Comparison of ENCODE assay signal across 11 cellular contexts in genomic region chr19:2575734-2576481, GRCh38.
DNase-seq lines count a peak whose midpoint lies in the region; ATAC-seq, FAIRE-seq and TF ChIP-seq lines count a peak whose summit lies in the region.
"Had no signal": no experiment of that assay in that cellular context is flagged by ENCODE, and none has a peak within 500 bp of the region (broad histone marks: within the 10 kb centered on the region; RNA-seq: fewer than 3 reads in every experiment).

No MANE protein-coding gene starts in this region.

- H3K4me3 Mint-ChIP-seq in CD14-positive monocyte: no peak overlapping the region

- ATAC-seq in right cardiac atrium (peak; percentile 77 to 79), GM18867 (IDR thresholded peaks at IDR 0.05; ENCODE audit: unreplicated experiment) (no peak)

- peak overlapping the region in 1 of 7 donors; percentile 21 for H3K27ac Mint-ChIP-seq in CD14-positive monocyte

- peaks cover 0 to 3% of the 10 kb centered on the region in 2 donors for H3K36me3 Mint-ChIP-seq in CD14-positive monocyte

- H3K9me3 Mint-ChIP-seq in CD14-positive monocyte: peaks cover 0 to 11% (median 5%) of the 10 kb centered on the region in 7 donors

- DNase-seq in GM12891 (ENCODE audit: insufficient read length, low spot score) (no peak), adrenal gland (peak in 6 of 7 donors; percentile 44 to 81 (median 54)), right cardiac atrium (peak; percentile 93 to 96 (median 95)), spleen (peak; percentile 57), HPDE6-E6E7 (ENCODE audit: extremely low spot score) (no peak), NOMO-1 (lab: John Stamatoyannopoulos, UW; ENCODE audit: unreplicated experiment in 2 of 2) (no peak), CD14-positive monocyte (ENCODE audit: low spot score) (no peak)
- DNase-seq: NCI-H1417 treated with DMSO at 0.1 percent for 48 hours had no signal

- H3K4me1 ChIP-seq in adrenal gland (replicated peaks in 1 of 2) (peaks cover 16 to 24% of the 10 kb centered on the region in 2 donors), right cardiac atrium (ENCODE audit: control insufficient read depth, insufficient read depth, low read length) (peaks cover 12% of the 10 kb centered on the region), spleen (peaks cover 15 to 35% (median 28%) of the 10 kb centered on the region in 6 donors)

- H3K36me3 ChIP-seq in adrenal gland (replicated peaks in 1 of 2): no peaks in the 10 kb centered on the region
- H3K36me3 ChIP-seq in spleen: peaks cover 0 to 18% (median 0%) of the 10 kb centered on the region in 6 donors

- intact Hi-C loops in adrenal gland (cut with DNase I) (loop anchor here in 1 of 2 donors (5.0 kb wide), 1 partner anchor 34 kb away; no protein-coding TSS in a partner anchor), right cardiac atrium (cut with DNase I) (loop anchor here (5.0 to 10.0 kb wide), 4 partner anchors 34 to 101 kb away; partner anchors contain the start of gene GADD45B (in 3 of the 4)), spleen (cut with DNase I; ENCODE audit: low total_unique reads) (no loop called here), CD14-positive monocyte (cut with micrococcal nuclease) (loop anchor here in 1 of 2 donors (5.0 kb wide), 1 partner anchor 56 kb away; no protein-coding TSS in a partner anchor)

- H3K27ac ChIP-seq in adrenal gland: peak overlapping the region in 2 of 5 donors; percentile 49 to 82
- no peak overlapping the region for H3K27ac ChIP-seq in right cardiac atrium (ENCODE audit: low read length)
- no peak overlapping the region for H3K27ac ChIP-seq in spleen

- no peak for TF ChIP-seq CTCF in adrenal gland (IDR thresholded peaks at IDR 0.05)
- no peak for TF ChIP-seq CTCF in spleen (IDR thresholded peaks at IDR 0.05 in 8 of 11, conservative IDR thresholded peaks at IDR 0.05 in 3 of 11)
- no peak for TF ChIP-seq CTCF in CD14-positive monocyte (IDR thresholded peaks at IDR 0.05)

- peaks cover 16% of the 10 kb centered on the region for H3K4me1 Mint-ChIP-seq in CD14-positive monocyte

- no peaks in the 10 kb centered on the region for H3K27me3 ChIP-seq in adrenal gland
- H3K27me3 ChIP-seq in right cardiac atrium (ENCODE audit: control insufficient read depth, insufficient read depth): no peaks in the 10 kb centered on the region
- peaks cover 0 to 15% (median 0%) of the 10 kb centered on the region in 7 donors for H3K27me3 ChIP-seq in spleen (replicated peaks in 1 of 7)

- FAIRE-seq in GM12891 (lab: Jason Lieb, UNC): peak; percentile 78
- FAIRE-seq: islet of Langerhans had no signal

- H3K9me3 ChIP-seq in adrenal gland (replicated peaks in 1 of 3) (no peaks in the 10 kb centered on the region), right cardiac atrium (ENCODE audit: control insufficient read depth, low read length) (no peaks in the 10 kb centered on the region), spleen (peaks cover 0 to 4% (median 0%) of the 10 kb centered on the region in 8 donors)

- WGBS in adrenal gland, 4 donors: 59 to 81% (median 77%) methylated on average over 10 to 37 of the region's 37 CpGs
- WGBS in right cardiac atrium: 67% methylated on average over 37 of the region's 37 CpGs
- 93 to 95% (median 95%) methylated on average over 14 to 37 of the region's 37 CpGs for WGBS in spleen, 5 donors

- H3K27me3 Mint-ChIP-seq in CD14-positive monocyte (ENCODE audit: low read depth in 3 of 3): peaks cover 5 to 19% (median 9%) of the 10 kb centered on the region in 3 donors

- no peak for TF ChIP-seq POLR2A in GM12891 (IDR thresholded peaks at IDR 0.05; ENCODE audit: low read depth, low read length)
- TF ChIP-seq POLR2A in adrenal gland (IDR thresholded peaks at IDR 0.05): no peak
- no peak for TF ChIP-seq POLR2A in spleen (IDR thresholded peaks at IDR 0.05)

- H3K4me3 ChIP-seq in adrenal gland: no peak overlapping the region
- no peak overlapping the region for H3K4me3 ChIP-seq in right cardiac atrium (ENCODE audit: low read length)
- H3K4me3 ChIP-seq in spleen: no peak overlapping the region
- H3K4me3 ChIP-seq: skin epidermis had no signal

TF ChIP-seq in GM12891, 5 proteins besides CTCF, POLR2A, EP300 and RAD21:
- TF ChIP-seq POU2F2 (IDR thresholded peaks at IDR 0.05; ENCODE audit: low read depth, low read length) (no peak), PAX5 (IDR thresholded peaks at IDR 0.05; ENCODE audit: insufficient read depth, low read length, severe bottlenecking) (no peak), POLR2AphosphoS5 (IDR thresholded peaks at IDR 0.05; ENCODE audit: low read depth, low read length) (no peak), TAF1 (IDR thresholded peaks at IDR 0.05; ENCODE audit: low read depth, low read length) (no peak), SPI1 (IDR thresholded peaks at IDR 0.05; ENCODE audit: low read depth, low read length) (no peak)

Comparison
In these comparisons a context has a peak if more than half of its experiments do, and no peak if none do; other contexts are left out.
1. DNase-seq: peak in adrenal gland (6 of 7), right cardiac atrium (3 of 3) and spleen (single experiment); none in GM12891 (single experiment), HPDE6-E6E7 (single experiment), NOMO-1 (0 of 2) and CD14-positive monocyte (single experiment).